Comparison of ENCODE assay signal across 18 cellular contexts in the genomic region with DNA sequence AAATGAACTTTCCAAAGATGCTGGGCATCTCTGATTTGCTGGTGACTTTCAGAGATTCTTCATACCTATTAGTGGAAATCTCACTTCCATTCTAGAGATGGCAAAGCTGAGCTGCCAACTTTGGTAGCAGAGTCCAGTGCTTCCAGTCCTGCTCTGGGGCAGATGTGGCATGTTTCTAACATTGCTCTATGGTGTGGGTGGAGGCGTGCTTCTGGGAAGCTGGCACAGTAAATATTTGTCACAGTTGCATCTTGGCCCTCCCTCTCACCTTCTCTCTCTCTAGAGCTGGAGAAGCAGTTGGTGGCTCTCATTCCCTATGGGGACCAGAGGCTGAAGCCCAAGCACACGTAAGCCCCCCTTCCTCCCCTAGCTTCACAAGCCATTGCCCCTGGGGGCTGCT. TPM values are rescaled to one million over a fixed set of nuclear protein-coding genes. Genes with fewer than 3 reads are reported as not detected.
A peak's percentile ranks its signal among the peaks of the same experiment; 100 is the strongest.
DNase-seq lines count a peak whose midpoint lies in the region; ATAC-seq, FAIRE-seq and TF ChIP-seq lines count a peak whose summit lies in the region.
"Had no signal": no experiment of that assay in that cellular context is flagged by ENCODE, and none has a peak within 500 bp of the region (broad histone marks: within the 10 kb centered on the region; RNA-seq: fewer than 3 reads in every experiment).

No MANE protein-coding gene starts in this region.

- H3K4me1 ChIP-seq in Karpas-422 (ENCODE audit: low read length) (peaks cover 28% of the 10 kb centered on the region), H1 (replicated peaks in 1 of 4; ENCODE audit: control insufficient read depth in 3 of 4, insufficient read depth in 4 of 4, low read length in 3 of 4) (peaks cover 0 to 5% (median 3%) of the 10 kb centered on the region in 4 experiments; a peak in 4 of 7 replicates), prostate gland (replicated peaks) (peaks cover 5% of the 10 kb centered on the region)

- H3K23ac ChIP-seq in H1 (ENCODE audit: insufficient read length) = no peak overlapping the region

- no peak overlapping the region for H3K4ac ChIP-seq in H1 (replicated peaks; ENCODE audit: insufficient read length, low read depth, low read length)

- no peak overlapping the region for H3K56ac ChIP-seq in H1 (replicated peaks; ENCODE audit: insufficient read length, low read depth, low read length)

- H3K36me3 ChIP-seq in Karpas-422 (ENCODE audit: insufficient read depth, low read length) (0 out of 2 replicates have a peak, but pooled peaks cover 4% of the 10 kb centered on the region), H1 (ENCODE audit: control insufficient read depth in 2 of 4, insufficient read depth in 4 of 4, low read length in 3 of 4) (peaks cover 0 to 2% (median 0%) of the 10 kb centered on the region in 4 experiments; a peak in 1 of 8 replicates), prostate gland (peaks cover 0 to 5% of the 10 kb centered on the region in 2 donors)

- no peak overlapping the region for H4K5ac ChIP-seq in H1 (ENCODE audit: insufficient read length, low read depth, low read length)

- H3K23me2 ChIP-seq in H1 (ENCODE audit: low read depth, low read length) = peaks cover 8% of the 10 kb centered on the region; the same call in 1 of the 2 replicates

- POLR2A ChIA-PET in activated CD4-positive, alpha-beta T cell treated with anti-CD3 and anti-CD28 coated beads for 36 hours (lab: Charles Lee) = interaction anchor here (0.9 to 2.4 kb wide), 2 partner anchors 14 to 103 kb away, joined by 5 to 23 read pairs; no protein-coding TSS in a partner anchor
- POLR2A ChIA-PET in H1 (lab: Charles Lee; ENCODE audit: partially characterized antibody) = interaction anchor here (0.5 to 10.3 kb wide), 5 partner anchors 17 to 267 kb away, joined by 3 to 123 read pairs (median 3); partner anchors contain the start of gene RPL27

- no peak for TF ChIP-seq POLR2A in H1 (IDR thresholded peaks at IDR 0.05; ENCODE audit: control extremely low read depth in 1 of 2, low read depth in 2 of 2, low read length in 2 of 2)
- TF ChIP-seq POLR2A in prostate gland (IDR thresholded peaks at IDR 0.05) = no peak

- CTCF ChIA-PET in activated CD4-positive, alpha-beta T cell treated with anti-CD3 and anti-CD28 coated beads for 36 hours (lab: Charles Lee) = interaction anchor here (0.6 to 1.5 kb wide), 7 partner anchors 24 to 189 kb away, joined by 3 to 5 read pairs (median 3); no protein-coding TSS in a partner anchor
- CTCF ChIA-PET in H1 (lab: Charles Lee; ENCODE audit: partially characterized antibody) = interaction anchor here (0.6 to 3.5 kb wide), 7 partner anchors 9 to 98 kb away, joined by 3 to 14 read pairs (median 4); no protein-coding TSS in a partner anchor

- no peak overlapping the region for H4K91ac ChIP-seq in H1 (replicated peaks; ENCODE audit: insufficient read length, low read length)

- H3K4me1 Mint-ChIP-seq in activated CD4-positive, alpha-beta T cell treated with anti-CD3 and anti-CD28 coated beads for 36 hours = peaks cover 40% of the 10 kb centered on the region

- H2BK12ac ChIP-seq in H1 (ENCODE audit: low read depth, low read length) = 0 out of 2 replicates have a peak overlapping the region, but pooled peaks have one; percentile 68

- H2BK20ac ChIP-seq in H1 (ENCODE audit: low read length) = no peak overlapping the region

- no peak overlapping the region for H4K8ac ChIP-seq in H1 (ENCODE audit: extremely low read depth, insufficient read depth, low read length)

- no peak for TF ChIP-seq EP300 in H1 (IDR thresholded peaks at IDR 0.05; ENCODE audit: borderline replicate concordance in 1 of 2, low read depth in 2 of 2, low read length in 2 of 2)

- H3K36me3 Mint-ChIP-seq in activated CD4-positive, alpha-beta T cell treated with anti-CD3 and anti-CD28 coated beads for 36 hours (ENCODE audit: low read depth) = peaks cover 29% of the 10 kb centered on the region

- H3K9me3 ChIP-seq in Karpas-422 (ENCODE audit: low read length) (no peaks in the 10 kb centered on the region), H1 (ENCODE audit: insufficient read depth in 2 of 2, low read depth in 1 of 2, low read length in 1 of 2) (no peaks in the 10 kb centered on the region; a peak in 1 of 4 replicates), prostate gland (no peaks in the 10 kb centered on the region)
- H3K9me3 ChIP-seq: A549, adrenal gland, heart left ventricle had no signal

- no peaks in the 10 kb centered on the region for H3K27me3 ChIP-seq in Karpas-422 (ENCODE audit: low read length)
- H3K27me3 ChIP-seq in H1 (replicated peaks in 1 of 4; ENCODE audit: control insufficient read depth in 3 of 4, extremely low read depth in 1 of 4, insufficient read depth in 3 of 4, low read length in 3 of 4) = peaks cover 0 to 2% (median 0%) of the 10 kb centered on the region in 4 experiments; a peak in 1 of 7 replicates
- H3K27me3 ChIP-seq in prostate gland (replicated peaks; ENCODE audit: insufficient read depth) = no peaks in the 10 kb centered on the region
- H3K27me3 ChIP-seq: adrenal gland, heart left ventricle had no signal

- peak overlapping the region; percentile 92 for H3K27ac Mint-ChIP-seq in activated CD4-positive, alpha-beta T cell treated with anti-CD3 and anti-CD28 coated beads for 36 hours

- no peaks in the 10 kb centered on the region for H3K9me2 ChIP-seq in Karpas-422 (replicated peaks; ENCODE audit: insufficient read depth, low read length)

- H4K20me1 ChIP-seq in Karpas-422 (ENCODE audit: insufficient read depth, low read depth, low read length) (no peaks in the 10 kb centered on the region), H1 (replicated peaks in 1 of 2; ENCODE audit: control insufficient read depth in 1 of 2, insufficient read depth in 2 of 2, low read length in 2 of 2) (no peaks in the 10 kb centered on the region)

- no peak overlapping the region for H3K9ac ChIP-seq in Karpas-422 (ENCODE audit: low read length)
- H3K9ac ChIP-seq in H1 (replicated peaks in 1 of 4; ENCODE audit: extremely low read depth in 1 of 4, low read depth in 3 of 4, low read length in 3 of 4) = no peak overlapping the region

- no peaks in the 10 kb centered on the region for H3K9me3 Mint-ChIP-seq in activated CD4-positive, alpha-beta T cell treated with anti-CD3 and anti-CD28 coated beads for 36 hours (ENCODE audit: low read depth)

- H2AFZ ChIP-seq in Karpas-422 (ENCODE audit: low read length) (no peak overlapping the region), H1 (ENCODE audit: low read length) (no peak overlapping the region)

- H2AK5ac ChIP-seq in H1 (ENCODE audit: low read depth, low read length) = no peak overlapping the region

- no peak overlapping the region for H2BK5ac ChIP-seq in H1 (ENCODE audit: low read depth, low read length)

- H3K4me3 ChIP-seq in Karpas-422 (ENCODE audit: low read length) = no peak overlapping the region; the same call in 1 of the 2 replicates
- H3K4me3 ChIP-seq in H1 (ENCODE audit: extremely low read depth in 1 of 4, insufficient read depth in 2 of 4, low read depth in 3 of 4, low read length in 4 of 4) = no peak overlapping the region
- no peak overlapping the region for H3K4me3 ChIP-seq in prostate gland
- H3K4me3 ChIP-seq: A549 had no signal

- no peak for TF ChIP-seq RAD21 in H1 (IDR thresholded peaks at IDR 0.05 in 1 of 2, conservative IDR thresholded peaks at IDR 0.05 in 1 of 2; ENCODE audit: low read depth in 2 of 2, low read length in 2 of 2)

- intact Hi-C loops in activated CD4-positive, alpha-beta T cell treated with anti-CD3 and anti-CD28 coated beads for 36 hours (cut with DNase I, micrococcal nuclease) = loop anchor here in 1 of 2 experiments (5.0 kb wide), 2 partner anchors 174 to 391 kb away; partner anchors contain the start of gene BECN1
- intact Hi-C loops in prostate gland (cut with DNase I) = loop anchor here (5.0 to 10.0 kb wide), 2 partner anchors 41 to 271 kb away; partner anchors contain the start of genes DHX8 and NBR1
- intact Hi-C loops in Right ventricle myocardium inferior (cut with DNase I) = loop anchor here (10.0 kb wide), 1 partner anchor 101 kb away; no protein-coding TSS in a partner anchor
- intact Hi-C loops in sciatic nerve (cut with DNase I) = no loop called here

- peak overlapping the region; percentile 83 for H3K4me3 Mint-ChIP-seq in activated CD4-positive, alpha-beta T cell treated with anti-CD3 and anti-CD28 coated beads for 36 hours

- H3K27me3 Mint-ChIP-seq in activated CD4-positive, alpha-beta T cell treated with anti-CD3 and anti-CD28 coated beads for 36 hours = no peaks in the 10 kb centered on the region

- no peak overlapping the region for H2BK120ac ChIP-seq in H1 (replicated peaks; ENCODE audit: low read depth, low read length)

- H3K18ac ChIP-seq in H1 (ENCODE audit: extremely low read depth, low read length) = no peak overlapping the region

- H3K4me2 ChIP-seq in Karpas-422 (ENCODE audit: low read depth, low read length, poor library complexity, severe bottlenecking) (peak overlapping the region; percentile 96), H1 (ENCODE audit: insufficient read depth in 1 of 2, low read depth in 2 of 2, low read length in 2 of 2) (no peak overlapping the region; a peak in 1 of 4 replicates)

- H3K79me2 ChIP-seq in Karpas-422 (ENCODE audit: low read length) (peaks cover 8% of the 10 kb centered on the region), H1 (ENCODE audit: control insufficient read depth in 1 of 2, insufficient read depth in 2 of 2, low read length in 2 of 2) (no peaks in the 10 kb centered on the region)

- H3K79me1 ChIP-seq in H1 (ENCODE audit: low read depth, low read length) = no peaks in the 10 kb centered on the region

- H3K14ac ChIP-seq in H1 (ENCODE audit: insufficient read length) = no peak overlapping the region

- H2BK15ac ChIP-seq in H1 (ENCODE audit: low read length) = no peak overlapping the region

- no peak for TF ChIP-seq CTCF in H1 (IDR thresholded peaks at IDR 0.05; ENCODE audit: control extremely low read depth in 1 of 3, insufficient read depth in 1 of 3, low read depth in 1 of 3, low read length in 3 of 3)
- TF ChIP-seq CTCF in prostate gland (IDR thresholded peaks at IDR 0.05) = no peak

- WGBS in H1 (ENCODE audit: extremely low coverage in 1 of 2, insufficient coverage in 1 of 2, insufficient read length in 1 of 2, insufficient replicate concordance in 2 of 2, low coverage in 1 of 2, low lambda C conversion rate in 2 of 2, missing lambda C conversion rate in 1 of 2), 2 experiments = 100% methylated on average over 2 of the region's 2 CpGs; no CpG with 5 or more reads in 1 of the 2 experiments
- WGBS in prostate gland = 87% methylated on average over 2 of the region's 2 CpGs

- no peak for FAIRE-seq in H1 (lab: Jason Lieb, UNC)
- FAIRE-seq: A549 had no signal

- ATAC-seq in activated CD4-positive, alpha-beta T cell treated with anti-CD3 and anti-CD28 coated beads for 36 hours = no peak
- ATAC-seq in Right ventricle myocardium inferior (no peak), sciatic nerve (no peak), HG03196 (IDR thresholded peaks at IDR 0.05; ENCODE audit: unreplicated experiment) (no peak)
- ATAC-seq: A549, heart left ventricle had no signal

- no peak for DNase-seq in activated CD4-positive, alpha-beta T cell treated with anti-CD3 and anti-CD28 coated beads for 36 hours
- DNase-seq in activated CD4-positive, alpha-beta T cell treated with anti-CD3 and anti-CD28 coated beads, Interleukin-2, amount 50 U/mL, for 1 hour = no peak
- no peak for DNase-seq in Karpas-422
- DNase-seq in H1 (ENCODE audit: low read depth in 1 of 2, low spot score in 2 of 2) = no peak
- DNase-seq in prostate gland (ENCODE audit: low spot score) = no peak
- no peak for DNase-seq in Right ventricle myocardium inferior (ENCODE audit: missing footprints)
- DNase-seq in sciatic nerve (ENCODE audit: low spot score) = no peak
- DNase-seq: heart left ventricle, NCI-H1930, NCI-H69 had no signal

- no peak overlapping the region; the same call in 1 of the 2 replicates for H3K27ac ChIP-seq in Karpas-422 (ENCODE audit: low read length)
- no peak overlapping the region for H3K27ac ChIP-seq in H1 (ENCODE audit: low read depth, low read length)
- H3K27ac ChIP-seq in prostate gland = peak overlapping the region; percentile 77 to 83
- H3K27ac ChIP-seq: A549, HL-60 had no signal

RNA-seq across cellular contexts. Expression of gene TMEM106A, which starts 1.9 kb away (rescaled TPM):
- 10 to 100 TPM; 10.7 to 10.8 TPM for total RNA-seq in activated CD4-positive, alpha-beta T cell treated with anti-CD3 and anti-CD28 coated beads for 36 hours
- 9.0 and 14.5 TPM in 2 replicates for total RNA-seq in Karpas-422 (2014; rRNA removed; shearing (Covaris generic); ENCODE audit: low replicate concordance)
- 4.1 and 5.4 TPM in 2 replicates for total RNA-seq in H1 (2021; fragmentation: NEBNext Ultra II Directional; extraction: Animal tissue kit (Norgen Biotek cat#: 25700))
- 3.2 and 3.4 TPM in 2 replicates for polyA plus RNA-seq in H1 (2011; rRNA removed)
- 2.2 TPM for polyA plus RNA-seq in H1 (2011; cell fraction: cytosol; rRNA removed)
- polyA plus RNA-seq in H1 (2011; cell fraction: nucleus; rRNA removed) = 8.5 TPM
- polyA plus RNA-seq in H1 (2012, experiment 1 of 2) = 1.5 to 2.8 TPM (median 2.1 TPM) in 4 replicates
- polyA plus RNA-seq in H1 (2012, experiment 2 of 2) = 1.4 TPM
- 1.6 TPM for polyA plus RNA-seq in H1 (2013, experiment 1 of 2)
- 1.7 TPM for polyA plus RNA-seq in H1 (2013, experiment 2 of 2)
- 8.9 and 10.9 TPM in 2 replicates for polyA minus RNA-seq in H1 (2011; rRNA and poly(A)+ RNA removed)
- polyA minus RNA-seq in H1 (2011; cell fraction: cytosol; rRNA and poly(A)+ RNA removed) = 4.7 TPM
- 7.2 TPM for polyA minus RNA-seq in H1 (2011; cell fraction: nucleus; rRNA and poly(A)+ RNA removed)
- 1 to 10 TPM; 2.6 to 8.0 TPM for total RNA-seq in prostate gland
- 4.1 TPM for total RNA-seq in Right ventricle myocardium inferior
- 25.5 TPM for total RNA-seq in sciatic nerve

RNA-seq across cellular contexts. Expression of gene CCDC200, which starts 14.9 kb away (rescaled TPM):
- under 1 TPM in 1 of 2 experiments, not detected in 1; 0.27 TPM for total RNA-seq in activated CD4-positive, alpha-beta T cell treated with anti-CD3 and anti-CD28 coated beads for 36 hours
- not detected in 2 replicates for total RNA-seq in Karpas-422 (2014; rRNA removed; shearing (Covaris generic); ENCODE audit: low replicate concordance)
- not detected in 2 replicates for total RNA-seq in H1 (2021; fragmentation: NEBNext Ultra II Directional; extraction: Animal tissue kit (Norgen Biotek cat#: 25700))
- 0.11 TPM in 1 of 2 replicates, not detected in the other for polyA plus RNA-seq in H1 (2011; rRNA removed)
- not detected for polyA plus RNA-seq in H1 (2011; cell fraction: cytosol; rRNA removed)
- polyA plus RNA-seq in H1 (2011; cell fraction: nucleus; rRNA removed) = not detected
- 1.5 to 3.0 TPM (median 2.1 TPM) in 4 replicates for polyA plus RNA-seq in H1 (2012, experiment 1 of 2)
- 0.70 TPM for polyA plus RNA-seq in H1 (2012, experiment 2 of 2)
- polyA plus RNA-seq in H1 (2013, experiment 1 of 2) = not detected
- not detected for polyA plus RNA-seq in H1 (2013, experiment 2 of 2)
- not detected in 2 replicates for polyA minus RNA-seq in H1 (2011; rRNA and poly(A)+ RNA removed)
- polyA minus RNA-seq in H1 (2011; cell fraction: cytosol; rRNA and poly(A)+ RNA removed) = not detected
- polyA minus RNA-seq in H1 (2011; cell fraction: nucleus; rRNA and poly(A)+ RNA removed) = not detected
- total RNA-seq in prostate gland = 1 to 10 TPM in 1 of 2 donors, not detected in 1; 2.7 TPM
- total RNA-seq in Right ventricle myocardium inferior = not detected
- 0.62 TPM for total RNA-seq in sciatic nerve
- total RNA-seq: adrenal gland; cerebellum; heart left ventricle; skeletal muscle tissue; T-helper 2 cell treated with Interferon-gamma antibody and Interleukin-4, amounts not matched to agents 100 ng/mL and 5 ng/mL, for 36 hours had no signal
- polyA plus RNA-seq: A549, adrenal gland, heart left ventricle had no signal

RNA-seq across cellular contexts. Expression of gene RNU2-1, which starts 20.2 kb away (rescaled TPM):
- 1,000 to 10,000 TPM; 2,288 to 7,298 TPM for total RNA-seq in activated CD4-positive, alpha-beta T cell treated with anti-CD3 and anti-CD28 coated beads for 36 hours
- not detected in 2 replicates for total RNA-seq in Karpas-422 (2014; rRNA removed; shearing (Covaris generic); ENCODE audit: low replicate concordance)
- 2,508 and 2,656 TPM in 2 replicates for total RNA-seq in H1 (2021; fragmentation: NEBNext Ultra II Directional; extraction: Animal tissue kit (Norgen Biotek cat#: 25700))
- not detected in 2 replicates for polyA plus RNA-seq in H1 (2011; rRNA removed)
- not detected for polyA plus RNA-seq in H1 (2011; cell fraction: cytosol; rRNA removed)
- not detected for polyA plus RNA-seq in H1 (2011; cell fraction: nucleus; rRNA removed)
- not detected in 4 replicates for polyA plus RNA-seq in H1 (2012, experiment 1 of 2)
- not detected for polyA plus RNA-seq in H1 (2012, experiment 2 of 2)
- not detected for polyA plus RNA-seq in H1 (2013, experiment 1 of 2)
- not detected for polyA plus RNA-seq in H1 (2013, experiment 2 of 2)
- not detected in 2 replicates for polyA minus RNA-seq in H1 (2011; rRNA and poly(A)+ RNA removed)
- not detected for polyA minus RNA-seq in H1 (2011; cell fraction: cytosol; rRNA and poly(A)+ RNA removed)
- polyA minus RNA-seq in H1 (2011; cell fraction: nucleus; rRNA and poly(A)+ RNA removed) = not detected
- not detected for total RNA-seq in prostate gland
- 5,263 TPM for total RNA-seq in Right ventricle myocardium inferior
- 9,260 TPM for total RNA-seq in sciatic nerve
- total RNA-seq: cerebellum, myocyte, skeletal muscle tissue had no signal
- polyA plus RNA-seq: A549, adrenal gland, heart left ventricle had no signal

RNA-seq across cellular contexts. Expression of gene NBR1, which starts 42.5 kb away (rescaled TPM):
- total RNA-seq in activated CD4-positive, alpha-beta T cell treated with anti-CD3 and anti-CD28 coated beads for 36 hours = 10 to 100 TPM; 52.8 to 55.6 TPM
- total RNA-seq in Karpas-422 (2014; rRNA removed; shearing (Covaris generic); ENCODE audit: low replicate concordance) = 49.4 and 49.5 TPM in 2 replicates
- total RNA-seq in H1 (2021; fragmentation: NEBNext Ultra II Directional; extraction: Animal tissue kit (Norgen Biotek cat#: 25700)) = 34.8 and 36.0 TPM in 2 replicates
- polyA plus RNA-seq in H1 (2011; rRNA removed) = 12.4 and 13.5 TPM in 2 replicates
- 23.5 TPM for polyA plus RNA-seq in H1 (2011; cell fraction: cytosol; rRNA removed)
- 17.3 TPM for polyA plus RNA-seq in H1 (2011; cell fraction: nucleus; rRNA removed)
- 21.0 to 26.2 TPM (median 25.8 TPM) in 4 replicates for polyA plus RNA-seq in H1 (2012, experiment 1 of 2)
- polyA plus RNA-seq in H1 (2012, experiment 2 of 2) = 2.9 TPM
- polyA plus RNA-seq in H1 (2013, experiment 1 of 2) = 15.8 TPM
- 16.5 TPM for polyA plus RNA-seq in H1 (2013, experiment 2 of 2)
- 67.6 and 78.2 TPM in 2 replicates for polyA minus RNA-seq in H1 (2011; rRNA and poly(A)+ RNA removed)
- polyA minus RNA-seq in H1 (2011; cell fraction: cytosol; rRNA and poly(A)+ RNA removed) = 26.1 TPM
- polyA minus RNA-seq in H1 (2011; cell fraction: nucleus; rRNA and poly(A)+ RNA removed) = 30.9 TPM
- 100 to 1,000 TPM; 120 to 156 TPM for total RNA-seq in prostate gland
- 96.9 TPM for total RNA-seq in Right ventricle myocardium inferior
- total RNA-seq in sciatic nerve = 86.1 TPM

Comparison
In these comparisons a context has a peak if more than half of its experiments do, and no peak if none do; other contexts are left out.
1. H3K27ac ChIP-seq: peak in prostate gland (2 of 2); none in Karpas-422 (single experiment) and H1 (single experiment).
2. RNA of gene RNU2-1, which starts 20.2 kb away (total RNA-seq): 9,260 TPM in sciatic nerve (single experiment), 2,288 to 7,298 TPM in activated CD4-positive, alpha-beta T cell treated with anti-CD3 and anti-CD28 coated beads for 36 hours, 5,263 TPM in Right ventricle myocardium inferior (single experiment) and 2,508 to 2,656 TPM in H1; not detected in Karpas-422 and not detected in prostate gland; every median in the first group is over 1,000 times any median in the second.